11 cellular contexts compared by ENCODE assay signal in genomic region chrX:107935664-107936433, GRCh38. TPM values are rescaled to one million over a fixed set of nuclear protein-coding genes. Genes with fewer than 3 reads are reported as not detected.
DNase-seq lines count a peak whose midpoint lies in the region; ATAC-seq, FAIRE-seq and TF ChIP-seq lines count a peak whose summit lies in the region.
"Had no signal": no experiment of that assay in that cellular context is flagged by ENCODE, and none has a peak within 500 bp of the region (broad histone marks: within the 10 kb centered on the region; RNA-seq: fewer than 3 reads in every experiment).

No MANE protein-coding gene starts in this region.

- TF ChIP-seq CTCF in GM23338 (conservative IDR thresholded peaks at IDR 0.05; ENCODE audit: low read depth in 2 of 2) (no peak), fibroblast of villous mesenchyme (IDR thresholded peaks at IDR 0.05; ENCODE audit: insufficient read depth, low read depth, low read length) (no peak)

- H3K79me2 ChIP-seq in GM23338 (replicated peaks; ENCODE audit: insufficient read depth): no peaks in the 10 kb centered on the region

- H3K4me1 ChIP-seq in GM23338 (ENCODE audit: insufficient read depth): peaks cover 8% of the 10 kb centered on the region; the same call in 1 of the 2 replicates
- H3K4me1 ChIP-seq: gastrocnemius medialis had no signal

- H3K27ac Mint-ChIP-seq in GM23338: no peak overlapping the region

- H3K9me2 ChIP-seq in GM23338 (ENCODE audit: insufficient read depth): no peaks in the 10 kb centered on the region

- H4K20me1 ChIP-seq in GM23338 (replicated peaks; ENCODE audit: insufficient read depth): no peaks in the 10 kb centered on the region

- H3K4me2 ChIP-seq in GM23338: peak overlapping the region; percentile 79

- peak overlapping the region; percentile 69 for H3K4me3 ChIP-seq in GM23338
- H3K4me3 ChIP-seq in fibroblast of villous mesenchyme (ENCODE audit: low read depth, low read length): peak overlapping the region; percentile 46
- H3K4me3 ChIP-seq: gastrocnemius medialis, GM12878 had no signal

- H3K36me3 ChIP-seq in GM23338 (ENCODE audit: insufficient read depth): peaks cover 6% of the 10 kb centered on the region; the same call in 1 of the 2 replicates
- H3K36me3 ChIP-seq: gastrocnemius medialis had no signal

- no peaks in the 10 kb centered on the region for H3K27me3 ChIP-seq in GM23338 (ENCODE audit: insufficient read depth)

- ATAC-seq in GM23338: peak; percentile 88
- no peak for ATAC-seq in GM21723 (IDR thresholded peaks at IDR 0.05; ENCODE audit: unreplicated experiment)
- ATAC-seq in left lobe of liver: no peak
- ATAC-seq: gastrocnemius medialis, GM12878 had no signal

- H3K36me3 Mint-ChIP-seq in GM23338 (ENCODE audit: low read depth): peaks cover 8% of the 10 kb centered on the region; the same call in 2 of the 3 replicates

- H3F3A ChIP-seq in GM23338 (replicated peaks; ENCODE audit: low read depth): no peaks in the 10 kb centered on the region

- DNase-seq in GM23338 (ENCODE audit: low spot score): peak; percentile 63
- DNase-seq in RCC 7860 (ENCODE audit: low spot score): peak; percentile 39
- DNase-seq in fibroblast of villous mesenchyme (ENCODE audit: low read depth): no peak
- peak; percentile 35 for DNase-seq in putamen (ENCODE audit: low spot score)
- DNase-seq in stimulated activated CD4-positive, alpha-beta T cell treated with anti-CD3 and anti-CD28 coated beads, Interleukin-12 subunit alpha, Interleukin-12 subunit beta, amount 100 ng/mL, for 4 hours: no peak
- DNase-seq in NCI-H187 treated with DMSO at 0.1 percent for 48 hours (lab: John Stamatoyannopoulos, UW): no peak
- DNase-seq in left lobe of liver (ENCODE audit: low spot score): no peak
- DNase-seq: gastrocnemius medialis, NCI-H510A had no signal

- peaks cover 4% of the 10 kb centered on the region for H3K27me3 Mint-ChIP-seq in GM23338 (ENCODE audit: insufficient read depth, low read depth, poor library complexity)

- peak overlapping the region; percentile 77 for H3K4me3 Mint-ChIP-seq in GM23338

- H3K4me1 Mint-ChIP-seq in GM23338: peaks cover 8% of the 10 kb centered on the region; the same call in 2 of the 3 replicates

- H2AFZ ChIP-seq in GM23338: peak overlapping the region; percentile 78; the same call in 1 of the 2 replicates

- H3K27ac ChIP-seq in GM23338 (ENCODE audit: low read depth): no peak overlapping the region
- H3K27ac ChIP-seq: gastrocnemius medialis had no signal

- peaks cover 3% of the 10 kb centered on the region; the same call in 1 of the 3 replicates for H3K9me3 Mint-ChIP-seq in GM23338

- FAIRE-seq in RCC 7860 (lab: Jason Lieb, UNC): peak; percentile 31
- FAIRE-seq: GM12878 had no signal

TF ChIP-seq in GM23338, 12 proteins besides CTCF, POLR2A, EP300 and RAD21:
- TF ChIP-seq NANOG (IDR thresholded peaks at IDR 0.05; ENCODE audit: borderline replicate concordance): no peak
- peak; percentile 57; the same call in 1 of the 2 replicates for TF ChIP-seq POLR2AphosphoS5 (IDR thresholded peaks at IDR 0.05; ENCODE audit: low read depth)

RNA-seq across cellular contexts. Expression of gene TEX13B, which starts 46.3 kb away (rescaled TPM):
- 0.78 TPM in 1 of 2 replicates, not detected in the other for total RNA-seq in GM23338 (2014; rRNA removed; shearing (Covaris generic))
- polyA plus RNA-seq in GM23338 (2016; fragmentation: Nextera tagmentation; extraction: Ambion mirVana): 0.16 and 0.23 TPM in 2 replicates
- total RNA-seq in fibroblast of villous mesenchyme (not detected in 2 replicates), left lobe of liver (not detected)
- total RNA-seq: gastrocnemius medialis, GM12878 had no signal
- polyA plus RNA-seq: GM12878 had no signal

Comparison
In these comparisons a context has a peak if more than half of its experiments do, and no peak if none do; other contexts are left out.
1. DNase-seq: peak in GM23338 (single experiment), RCC 7860 (single experiment) and putamen (single experiment); none in fibroblast of villous mesenchyme (single experiment), stimulated activated CD4-positive, alpha-beta T cell treated with anti-CD3 and anti-CD28 coated beads, Interleukin-12 subunit alpha, Interleukin-12 subunit beta, amount 100 ng/mL, for 4 hours (single experiment), NCI-H187 treated with DMSO at 0.1 percent for 48 hours (single experiment) and left lobe of liver (single experiment).